28 cellular contexts compared by ENCODE assay signal in the genomic region with DNA sequence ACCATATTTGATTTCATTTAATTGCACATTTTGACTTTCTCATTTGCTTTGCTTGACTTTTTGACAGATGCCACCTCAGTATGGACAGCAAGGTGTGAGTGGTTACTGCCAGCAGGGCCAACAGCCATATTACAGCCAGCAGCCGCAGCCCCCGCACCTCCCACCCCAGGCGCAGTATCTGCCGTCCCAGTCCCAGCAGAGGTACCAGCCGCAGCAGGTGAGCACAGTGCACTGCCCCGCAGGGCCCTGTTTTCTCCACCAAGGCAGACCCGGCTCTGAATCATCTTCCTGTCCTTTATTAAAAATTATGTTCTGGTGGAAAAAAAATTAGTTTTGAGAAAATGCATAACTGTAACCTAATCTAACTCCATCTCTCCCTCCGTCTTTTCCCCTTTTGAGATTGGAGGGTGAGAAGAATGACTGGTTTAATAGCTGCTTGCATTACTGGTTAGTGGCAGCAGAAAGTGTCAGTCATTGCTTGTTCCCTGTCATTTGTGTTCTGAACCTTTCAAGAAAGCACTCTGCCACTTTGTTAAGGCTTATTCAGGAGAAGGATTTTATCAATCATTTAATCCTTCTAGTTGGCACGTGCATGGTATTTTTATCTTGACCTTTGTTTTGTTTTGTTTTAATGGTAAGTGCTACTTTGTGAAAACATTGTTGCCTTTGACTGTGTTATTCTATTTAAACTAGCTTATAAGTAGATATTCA.
A peak's percentile ranks its signal among the peaks of the same experiment; 100 is the strongest.
DNase-seq lines count a peak whose midpoint lies in the region; TF ChIP-seq lines count a peak whose summit lies in the region.
"Had no signal": no experiment of that assay in that cellular context is flagged by ENCODE, and none has a peak within 500 bp of the region (broad histone marks: within the 10 kb centered on the region; RNA-seq: fewer than 3 reads in every experiment).

No MANE protein-coding gene starts in this region.

- H3K9me3 Mint-ChIP-seq in CD14-positive monocyte, result no peaks in the 10 kb centered on the region
- H3K9me3 Mint-ChIP-seq: T-helper 2 cell treated with Interferon-gamma antibody and Interleukin-4, amounts not matched to agents 5 μg/mL and 100 μg/mL, for 36 hours had no signal

- H3K79me2 ChIP-seq in trophoblast cell (ENCODE audit: control insufficient read depth, insufficient read depth, low read length, poor library complexity), result no peaks in the 10 kb centered on the region

- no peaks in the 10 kb centered on the region for H3K27me3 ChIP-seq in cardiac muscle cell
- H3K27me3 ChIP-seq in right atrium auricular region, result no peaks in the 10 kb centered on the region
- no peaks in the 10 kb centered on the region for H3K27me3 ChIP-seq in trophoblast cell (ENCODE audit: insufficient read depth, low read length)
- H3K27me3 ChIP-seq: esophagus muscularis mucosa, tibial artery had no signal

- H2AK5ac ChIP-seq in trophoblast cell (ENCODE audit: low read length), result no peak overlapping the region

- H3K4me2 ChIP-seq in trophoblast cell (ENCODE audit: low read length), result no peak overlapping the region

- H3K36me3 Mint-ChIP-seq in CD14-positive monocyte, result peaks cover 15 to 20% of the 10 kb centered on the region in 2 donors

- no peak overlapping the region for H2BK5ac ChIP-seq in trophoblast cell (ENCODE audit: low read depth, low read length, poor library complexity)

- H3K27ac ChIP-seq in cardiac muscle cell (peak overlapping the region; percentile 35), right atrium auricular region (no peak overlapping the region), trophoblast cell (ENCODE audit: low read depth, low read length) (no peak overlapping the region), RWPE1 (no peak overlapping the region)
- H3K27ac ChIP-seq: esophagus muscularis mucosa, tibial artery had no signal

- no peak overlapping the region for H3K27ac Mint-ChIP-seq in CD14-positive monocyte
- H3K27ac Mint-ChIP-seq: T-helper 2 cell treated with Interferon-gamma antibody and Interleukin-4, amounts not matched to agents 5 μg/mL and 100 μg/mL, for 36 hours had no signal

- no peaks in the 10 kb centered on the region for H3K79me1 ChIP-seq in trophoblast cell (ENCODE audit: low read length)

- intact Hi-C loops in CD14-positive monocyte (cut with micrococcal nuclease), result no loop called here

- H3K4me3 ChIP-seq in cardiac muscle cell (no peak overlapping the region), right atrium auricular region (no peak overlapping the region), trophoblast cell (ENCODE audit: low read depth, low read length) (no peak overlapping the region)
- H3K4me3 ChIP-seq: esophagus muscularis mucosa, HAP-1, tibial artery had no signal

- no CpG with 5 or more reads among the region's 9 CpGs for WGBS in trophoblast cell (ENCODE audit: extremely low coverage, insufficient coverage, insufficient read length)

- H3K14ac ChIP-seq in trophoblast cell (ENCODE audit: low read length), result no peak overlapping the region

- no peak overlapping the region for H4K8ac ChIP-seq in trophoblast cell (ENCODE audit: low read depth, low read length)

- CTCF ChIA-PET in RWPE1 (lab: Yijun Ruan, JAX), result no interaction called here

- H3K23ac ChIP-seq in trophoblast cell (ENCODE audit: low read length), result no peak overlapping the region

- H2BK12ac ChIP-seq in trophoblast cell (ENCODE audit: low read length), result no peak overlapping the region

- H3K9me3 ChIP-seq in cardiac muscle cell (ENCODE audit: low read depth) (no peaks in the 10 kb centered on the region), right atrium auricular region (no peaks in the 10 kb centered on the region), trophoblast cell (ENCODE audit: insufficient read depth, low read depth, low read length) (no peaks in the 10 kb centered on the region)
- H3K9me3 ChIP-seq: esophagus muscularis mucosa, HAP-1, tibial artery had no signal

- H2AFZ ChIP-seq in trophoblast cell (ENCODE audit: insufficient read depth, low read length, poor library complexity), result no peak overlapping the region

- H3K4me1 ChIP-seq in cardiac muscle cell (ENCODE audit: low read depth), result peaks cover 24% of the 10 kb centered on the region
- H3K4me1 ChIP-seq in right atrium auricular region, result peaks cover 0 to 33% of the 10 kb centered on the region in 2 donors
- peaks cover 0 to 3% of the 10 kb centered on the region in 2 experiments for H3K4me1 ChIP-seq in trophoblast cell (ENCODE audit: control insufficient read depth in 1 of 2, insufficient read depth in 2 of 2, low read length in 2 of 2)

- DNase-seq in cardiac muscle cell (ENCODE audit: low read depth in 1 of 2, low spot score in 1 of 2) (no peak), right atrium auricular region (ENCODE audit: low spot score) (no peak), NCI-H2227 (lab: John Stamatoyannopoulos, UW; ENCODE audit: unreplicated experiment) (peak; percentile 15), dermis blood vessel endothelial cell (peak; percentile 40), trophoblast cell (no peak), HCEC 1CT (no peak), RWPE1 (ENCODE audit: low spot score) (no peak), CD14-positive monocyte (ENCODE audit: low spot score) (no peak)
- DNase-seq: activated CD4-positive, alpha-beta T cell treated with anti-CD3 and anti-CD28 coated beads for 4 hours; activated effector memory CD4-positive, alpha-beta T cell treated with anti-CD3 and anti-CD28 coated beads, Interleukin-2, amount 50 U/mL, for 16 hours; activated T-cell treated with anti-CD3 and anti-CD28 coated beads for 4 hours; AML-193; DMS153; foreskin fibroblast; head of caudate nucleus; mesendoderm; NCI-H1092 treated with DMSO at 0.1 percent for 48 hours; NCI-H1694 treated with DMSO at 0.1 percent for 48 hours; NCI-H524; NK-92 treated with Interleukin-12 subunit alpha and Interleukin-12 subunit beta, amount 100 ng/mL, for 24 hours; PC-3; SHP77; stimulated activated CD4-positive, alpha-beta T cell treated with anti-CD3 and anti-CD28 coated beads, Interleukin-15, amount 100 ng/mL, for 24 hours; stimulated activated CD4-positive, alpha-beta T cell treated with anti-CD3 and anti-CD28 coated beads, Interleukin-4, amount 100 ng/mL, for 4 hours; tibial artery had no signal

- H4K12ac ChIP-seq in trophoblast cell (ENCODE audit: low read depth, low read length), result peak overlapping the region; percentile 62

- no peak overlapping the region for H3K9ac ChIP-seq in trophoblast cell (ENCODE audit: low read length)

- H4K91ac ChIP-seq in trophoblast cell (ENCODE audit: low read depth, low read length), result no peak overlapping the region

- no peak overlapping the region for H3K18ac ChIP-seq in trophoblast cell (ENCODE audit: low read length)

- POLR2A ChIA-PET in RWPE1 (lab: Yijun Ruan, JAX; ENCODE audit: low non-redundant PET), result no interaction called here

- no peaks in the 10 kb centered on the region for H3K36me3 ChIP-seq in cardiac muscle cell
- no peaks in the 10 kb centered on the region for H3K36me3 ChIP-seq in right atrium auricular region
- H3K36me3 ChIP-seq in trophoblast cell (ENCODE audit: control insufficient read depth in 1 of 2, insufficient read depth in 2 of 2, low read length in 2 of 2), result peaks cover 2 to 3% of the 10 kb centered on the region in 2 experiments
- H3K36me3 ChIP-seq: HAP-1 had no signal

- H2BK120ac ChIP-seq in trophoblast cell (ENCODE audit: insufficient read depth, low read length, poor library complexity), result no peak overlapping the region

- peak overlapping the region; percentile 69 for H3K4ac ChIP-seq in trophoblast cell (ENCODE audit: low read depth, low read length)

- peaks cover 5% of the 10 kb centered on the region for H3K4me1 Mint-ChIP-seq in CD14-positive monocyte

- no peak overlapping the region for H3K4me3 Mint-ChIP-seq in CD14-positive monocyte
- H3K4me3 Mint-ChIP-seq: T-helper 2 cell treated with Interferon-gamma antibody and Interleukin-4, amounts not matched to agents 5 μg/mL and 100 μg/mL, for 36 hours had no signal

- H3K27me3 Mint-ChIP-seq in CD14-positive monocyte (ENCODE audit: low read depth in 3 of 3), result no peaks in the 10 kb centered on the region

- TF ChIP-seq CTCF in cardiac muscle cell (IDR thresholded peaks at IDR 0.05; ENCODE audit: low read depth, low read length) (no peak), right atrium auricular region (IDR thresholded peaks at IDR 0.05) (no peak), RWPE1 (conservative IDR thresholded peaks at IDR 0.05; ENCODE audit: low read depth) (no peak), CD14-positive monocyte (IDR thresholded peaks at IDR 0.05) (no peak)

Comparison
In these comparisons a context has a peak if more than half of its experiments do, and no peak if none do; other contexts are left out.
1. DNase-seq: peak in NCI-H2227 (single experiment) and dermis blood vessel endothelial cell (single experiment); none in cardiac muscle cell (0 of 2), right atrium auricular region (single experiment), trophoblast cell (0 of 2), HCEC 1CT (single experiment), RWPE1 (single experiment) and CD14-positive monocyte (single experiment).